In genomic region chr16:228151-228855, GRCh38 we compare ENCODE assay signal across 8 cellular contexts. TPM values are rescaled to one million over a fixed set of nuclear protein-coding genes. Genes with fewer than 3 reads are reported as not detected.
DNase-seq lines count a peak whose midpoint lies in the region; ATAC-seq and TF ChIP-seq lines count a peak whose summit lies in the region.

No MANE protein-coding gene starts in this region.

- H4K20me1 ChIP-seq in MM.1S (ENCODE audit: insufficient read depth, low read length) = peaks cover 16% of the 10 kb centered on the region
- H4K20me1 ChIP-seq in mammary epithelial cell (ENCODE audit: insufficient read depth, low read length) = no peaks in the 10 kb centered on the region

- no peak for TF ChIP-seq RAD21 in liver (IDR thresholded peaks at IDR 0.05)

- H3K4me3 Mint-ChIP-seq in activated CD4-positive, alpha-beta T cell treated with anti-CD3 and anti-CD28 coated beads, Interleukin-2, amount 10 ng/mL, durations not matched to agents 24 days and 14 days = peak overlapping the region; percentile 92

- BruUV-seq in mammary epithelial cell (replicated peaks; lab: Mats Ljungman, UMichigan) = no TSS peak

- peaks cover 6% of the 10 kb centered on the region for H3F3A ChIP-seq in MM.1S (ENCODE audit: insufficient read depth, low read length)

- H3K4me1 ChIP-seq in MM.1S (ENCODE audit: low read length) (peaks cover 5% of the 10 kb centered on the region; the same call in 1 of the 2 replicates), mammary epithelial cell (ENCODE audit: insufficient read depth, low read length) (peaks cover 10% of the 10 kb centered on the region), liver (ENCODE audit: control insufficient read depth in 4 of 4, insufficient read depth in 4 of 4, low read length in 3 of 4) (peaks cover 1 to 17% (median 12%) of the 10 kb centered on the region in 4 donors), tibial nerve (peaks cover 0 to 31% (median 12%) of the 10 kb centered on the region in 4 donors)

- dilution Hi-C loops in mammary epithelial cell (cut with HindIII; ENCODE audit: low sequenced_read_pairs) = no loop called here

- H3K4me1 Mint-ChIP-seq in activated CD4-positive, alpha-beta T cell treated with anti-CD3 and anti-CD28 coated beads, Interleukin-2, amount 10 ng/mL, durations not matched to agents 24 days and 14 days = peaks cover 21% of the 10 kb centered on the region

- TF ChIP-seq EP300 in tibial nerve (IDR thresholded peaks at IDR 0.05) = no peak

- peaks cover 38% of the 10 kb centered on the region for H3K36me3 Mint-ChIP-seq in activated CD4-positive, alpha-beta T cell treated with anti-CD3 and anti-CD28 coated beads, Interleukin-2, amount 10 ng/mL, durations not matched to agents 24 days and 14 days (ENCODE audit: low read depth)

- in situ Hi-C loops in mammary epithelial cell (cut with MboI; ENCODE audit: low sequenced_read_pairs in 2 of 2) = no loop called here

- H3K27me3 ChIP-seq in MM.1S (replicated peaks; ENCODE audit: insufficient read depth, low read length) = no peaks in the 10 kb centered on the region
- no peaks in the 10 kb centered on the region for H3K27me3 ChIP-seq in mammary epithelial cell (ENCODE audit: insufficient read depth, low read length)
- no peaks in the 10 kb centered on the region for H3K27me3 ChIP-seq in liver (ENCODE audit: control insufficient read depth in 4 of 4, insufficient read depth in 4 of 4, low read length in 3 of 4)
- H3K27me3 ChIP-seq in tibial nerve = no peaks in the 10 kb centered on the region

- H3K9me2 ChIP-seq in MM.1S (replicated peaks; ENCODE audit: insufficient read depth, low read length) = no peaks in the 10 kb centered on the region

- H3K79me2 ChIP-seq in MM.1S (ENCODE audit: low read length) (peaks cover 52% of the 10 kb centered on the region), mammary epithelial cell (ENCODE audit: insufficient read depth, low read length) (peaks cover 54% of the 10 kb centered on the region)

- no peaks in the 10 kb centered on the region for H3K9me3 Mint-ChIP-seq in activated CD4-positive, alpha-beta T cell treated with anti-CD3 and anti-CD28 coated beads, Interleukin-2, amount 10 ng/mL, durations not matched to agents 24 days and 14 days

- H3K9me3 ChIP-seq in MM.1S (replicated peaks; ENCODE audit: insufficient read depth, low read length) (no peaks in the 10 kb centered on the region), mammary epithelial cell (replicated peaks; ENCODE audit: insufficient read depth, low read length) (no peaks in the 10 kb centered on the region), liver (ENCODE audit: control insufficient read depth in 4 of 4, low read length in 3 of 4) (no peaks in the 10 kb centered on the region), tibial nerve (no peaks in the 10 kb centered on the region)

- no peak for DNase-seq in activated CD4-positive, alpha-beta T cell treated with anti-CD3 and anti-CD28 coated beads, Interleukin-2, amount 10 ng/mL, durations not matched to agents 24 days and 14 days
- DNase-seq in activated CD4-positive, alpha-beta T cell treated with anti-CD3 and anti-CD28 coated beads for 4 hours = no peak
- peak; percentile 41 for DNase-seq in MM.1S
- peak; percentile 32 for DNase-seq in mammary epithelial cell
- no peak for DNase-seq in tibial nerve (ENCODE audit: low spot score in 2 of 2)
- DNase-seq in omental fat pad (ENCODE audit: low spot score) = no peak

- peaks cover 7% of the 10 kb centered on the region for H3K36me3 ChIP-seq in MM.1S (replicated peaks; ENCODE audit: insufficient read depth, low read length)
- H3K36me3 ChIP-seq in mammary epithelial cell (ENCODE audit: insufficient read depth, low read length) = peaks cover 14% of the 10 kb centered on the region
- H3K36me3 ChIP-seq in liver (ENCODE audit: control insufficient read depth in 4 of 4, insufficient read depth in 3 of 4, low read depth in 1 of 4, low read length in 3 of 4) = peaks cover 4 to 28% (median 19%) of the 10 kb centered on the region in 4 donors
- H3K36me3 ChIP-seq in tibial nerve = peaks cover 0 to 42% (median 22%) of the 10 kb centered on the region in 3 donors

- ATAC-seq in omental fat pad (ENCODE audit: low FRiP score) (no peak), HG03095 (IDR thresholded peaks at IDR 0.05; ENCODE audit: unreplicated experiment) (no peak)

- H3K4me3 ChIP-seq in MM.1S (ENCODE audit: low read length) (peak overlapping the region; percentile 78), mammary epithelial cell (replicated peaks in 1 of 3; ENCODE audit: insufficient read depth in 1 of 3, low read depth in 2 of 3, low read length in 3 of 3) (peak overlapping the region; percentile 87 to 97 (median 93)), liver (ENCODE audit: low read depth in 1 of 3, low read length in 3 of 3) (peak overlapping the region; percentile 65 to 96 (median 83)), tibial nerve (peak overlapping the region; percentile 75 to 96 (median 88))

- TF ChIP-seq POLR2A in tibial nerve (IDR thresholded peaks at IDR 0.05) = no peak

- H3K4me2 ChIP-seq in MM.1S (ENCODE audit: low read depth, low read length) = peak overlapping the region; percentile 80
- peak overlapping the region; percentile 80 for H3K4me2 ChIP-seq in mammary epithelial cell (ENCODE audit: insufficient read depth, low read depth, low read length)

- peak overlapping the region; percentile 94 for H3K27ac Mint-ChIP-seq in activated CD4-positive, alpha-beta T cell treated with anti-CD3 and anti-CD28 coated beads, Interleukin-2, amount 10 ng/mL, durations not matched to agents 24 days and 14 days

- 0 out of 2 replicates have a peak overlapping the region, but pooled peaks have one; percentile 75 for H2AFZ ChIP-seq in MM.1S (ENCODE audit: low read length)
- peak overlapping the region; percentile 96 for H2AFZ ChIP-seq in mammary epithelial cell (ENCODE audit: low read depth, low read length)

- H3K9ac ChIP-seq in MM.1S (ENCODE audit: low read length) = peak overlapping the region; percentile 96
- H3K9ac ChIP-seq in mammary epithelial cell (ENCODE audit: insufficient read depth, low read length) = peak overlapping the region; percentile 86
- peak overlapping the region; percentile 56 to 75 for H3K9ac ChIP-seq in liver (ENCODE audit: low read depth in 1 of 2, low read length in 2 of 2)

- intact Hi-C loops in activated CD4-positive, alpha-beta T cell treated with anti-CD3 and anti-CD28 coated beads, Interleukin-2, amount 10 ng/mL, durations not matched to agents 24 days and 14 days (cut with micrococcal nuclease) = no loop called here
- intact Hi-C loops in mammary epithelial cell (cut with micrococcal nuclease) = no loop called here

- WGBS in mammary epithelial cell (ENCODE audit: low coverage, missing lambda C conversion rate) = 19% methylated on average over 9 of the region's 10 CpGs
- WGBS in liver = 24% methylated on average over 10 of the region's 10 CpGs
- WGBS in tibial nerve, 2 donors = 11% methylated on average over 10 of the region's 10 CpGs

- TF ChIP-seq CTCF in MM.1S (IDR thresholded peaks at IDR 0.05; ENCODE audit: low read length) (no peak), mammary epithelial cell (conservative IDR thresholded peaks at IDR 0.05 in 1 of 2, IDR thresholded peaks at IDR 0.05 in 1 of 2; ENCODE audit: extremely low read depth in 1 of 2, insufficient read depth in 1 of 2, low read depth in 1 of 2, low read length in 2 of 2) (no peak), liver (IDR thresholded peaks at IDR 0.05; ENCODE audit: low read depth, low read length, missing input control) (no peak), tibial nerve (IDR thresholded peaks at IDR 0.05) (no peak), omental fat pad (IDR thresholded peaks at IDR 0.05) (no peak)

- H3K27ac ChIP-seq in MM.1S (ENCODE audit: low read length) (peak overlapping the region; percentile 91; the same call in 1 of the 2 replicates), mammary epithelial cell (ENCODE audit: insufficient read depth, low read depth, low read length) (peak overlapping the region; percentile 88), liver (ENCODE audit: low read depth in 1 of 2, low read length in 2 of 2) (peak overlapping the region; percentile 96 to 97), tibial nerve (peak overlapping the region; percentile 97 to 100 (median 98))

- H3K27me3 Mint-ChIP-seq in activated CD4-positive, alpha-beta T cell treated with anti-CD3 and anti-CD28 coated beads, Interleukin-2, amount 10 ng/mL, durations not matched to agents 24 days and 14 days = no peaks in the 10 kb centered on the region

- CTCF ChIA-PET in mammary epithelial cell (lab: Charles Lee; ENCODE audit: low non-redundant PET) = interaction anchor here (0.6 to 1.0 kb wide), 2 partner anchors 125 to 134 kb away, joined by 4 to 18 read pairs; no protein-coding TSS in a partner anchor

RNA-seq across cellular contexts. Expression of gene LUC7L, which starts 0.9 kb away (rescaled TPM):
- total RNA-seq in activated CD4-positive, alpha-beta T cell treated with anti-CD3 and anti-CD28 coated beads, Interleukin-2, amount 10 ng/mL, durations not matched to agents 24 days and 14 days = 82.3 and 87.9 TPM in 2 replicates
- 10 to 100 TPM; 29.3 to 56.8 TPM for total RNA-seq in mammary epithelial cell
- polyA plus RNA-seq in mammary epithelial cell = 17.0 TPM
- polyA minus RNA-seq in mammary epithelial cell = 9.5 TPM
- 10 to 100 TPM; 19.5 to 34.3 TPM for total RNA-seq in liver
- polyA plus RNA-seq in liver = 10 to 100 TPM; 11.5 to 19.8 TPM
- 100 to 1,000 TPM; 109 to 180 (median 123) TPM for total RNA-seq in tibial nerve
- 100 to 1,000 TPM in 1 of 4 donors, 10 to 100 TPM in 3; 52.7 to 115 (median 76.8) TPM for total RNA-seq in omental fat pad

RNA-seq across cellular contexts. Expression of gene FAM234A, which starts 6.3 kb away (rescaled TPM):
- 17.3 and 18.6 TPM in 2 replicates for total RNA-seq in activated CD4-positive, alpha-beta T cell treated with anti-CD3 and anti-CD28 coated beads, Interleukin-2, amount 10 ng/mL, durations not matched to agents 24 days and 14 days
- total RNA-seq in mammary epithelial cell (10 to 100 TPM; 58.4 to 76.3 TPM), liver (10 to 100 TPM; 26.6 to 29.0 TPM), tibial nerve (100 to 1,000 TPM in 2 of 4 donors, 10 to 100 TPM in 2; 73.5 to 192 (median 99.0) TPM), omental fat pad (100 to 1,000 TPM in 1 of 4 donors, 10 to 100 TPM in 3; 48.5 to 119 (median 69.3) TPM)
- polyA plus RNA-seq in mammary epithelial cell (32.4 TPM), liver (10 to 100 TPM; 24.1 to 39.7 TPM)
- 21.8 TPM for polyA minus RNA-seq in mammary epithelial cell

RNA-seq across cellular contexts. Expression of gene RGS11, which starts 47.4 kb away (rescaled TPM):
- total RNA-seq in activated CD4-positive, alpha-beta T cell treated with anti-CD3 and anti-CD28 coated beads, Interleukin-2, amount 10 ng/mL, durations not matched to agents 24 days and 14 days = 0.14 TPM in 1 of 2 replicates, not detected in the other
- under 1 TPM; 0.33 to 0.49 TPM for total RNA-seq in mammary epithelial cell
- polyA plus RNA-seq in mammary epithelial cell = 0.14 TPM
- not detected for polyA minus RNA-seq in mammary epithelial cell
- total RNA-seq in liver = 1 to 10 TPM in 1 of 2 donors, not detected in 1; 1.6 TPM
- under 1 TPM; 0.51 to 0.77 TPM for polyA plus RNA-seq in liver
- total RNA-seq in tibial nerve = 10 to 100 TPM; 20.8 to 59.0 (median 29.7) TPM
- 10 to 100 TPM in 2 of 4 donors, 1 to 10 TPM in 2; 5.0 to 23.5 (median 13.8) TPM for total RNA-seq in omental fat pad

RNA-seq across cellular contexts. Expression of gene HBQ1, which starts 48.0 kb away (rescaled TPM):
- total RNA-seq in activated CD4-positive, alpha-beta T cell treated with anti-CD3 and anti-CD28 coated beads, Interleukin-2, amount 10 ng/mL, durations not matched to agents 24 days and 14 days = 0.69 and 1.6 TPM in 2 replicates
- total RNA-seq in mammary epithelial cell (1 to 10 TPM in 1 of 2 donors, not detected in 1; 1.3 TPM), liver (10 to 100 TPM in 1 of 2 donors, not detected in 1; 50.9 TPM), tibial nerve (not detected), omental fat pad (1 to 10 TPM in 1 of 4 donors, not detected in 3; 3.0 TPM)
- polyA plus RNA-seq in mammary epithelial cell (0.45 TPM), liver (not detected)
- not detected for polyA minus RNA-seq in mammary epithelial cell

RNA-seq across cellular contexts. Expression of gene HBA1, which starts 51.8 kb away (rescaled TPM):
- not detected in 2 replicates for total RNA-seq in activated CD4-positive, alpha-beta T cell treated with anti-CD3 and anti-CD28 coated beads, Interleukin-2, amount 10 ng/mL, durations not matched to agents 24 days and 14 days
- total RNA-seq in mammary epithelial cell (1 to 10 TPM in 1 of 2 donors, not detected in 1; 1.9 TPM), liver (over 10,000 TPM in 1 of 2 donors, 1 to 10 TPM in 1; 3.5 to 19,034 TPM), tibial nerve (100 to 1,000 TPM in 1 of 4 donors, 10 to 100 TPM in 2, not detected in 1; 48.4 to 135 (median 81.6) TPM), omental fat pad (100 to 1,000 TPM in 2 of 4 donors, 10 to 100 TPM in 2; 56.8 to 998 (median 122) TPM)
- polyA plus RNA-seq in mammary epithelial cell (1.3 TPM), liver (10 to 100 TPM; 18.5 to 41.6 TPM)
- not detected for polyA minus RNA-seq in mammary epithelial cell

Comparison
In these comparisons a context has a peak if more than half of its experiments do, and no peak if none do; other contexts are left out.
1. DNase-seq: peak in MM.1S (single experiment) and mammary epithelial cell (single experiment); none in activated CD4-positive, alpha-beta T cell treated with anti-CD3 and anti-CD28 coated beads, Interleukin-2, amount 10 ng/mL, durations not matched to agents 24 days and 14 days (single experiment), activated CD4-positive, alpha-beta T cell treated with anti-CD3 and anti-CD28 coated beads for 4 hours (0 of 2), tibial nerve (0 of 2) and omental fat pad (single experiment).
2. Peak in every context shown above with its lines, with median percentiles within 50 percentile points of each other: H3K27ac ChIP-seq, H3K4me3 ChIP-seq and H3K9ac ChIP-seq.